Comparison of ENCODE assay signal across 1 cellular context in genomic region chr1:231844986-231845502, GRCh38.
TF ChIP-seq lines count a peak whose summit lies in the region.

No MANE protein-coding gene starts in this region.

TF ChIP-seq in H1, 55 proteins besides CTCF, POLR2A, EP300 and RAD21 (continued from another document):
- TF ChIP-seq CHD7 (IDR thresholded peaks at IDR 0.05; ENCODE audit: insufficient replicate concordance, low read length): no peak
- TF ChIP-seq SP2 (IDR thresholded peaks at IDR 0.05; ENCODE audit: low read length): no peak
- TF ChIP-seq JUND (IDR thresholded peaks at IDR 0.05; ENCODE audit: low read length): no peak
- no peak for TF ChIP-seq ZNF274 (IDR thresholded peaks at IDR 0.05; ENCODE audit: borderline replicate concordance, extremely low read depth, low read length)
- no peak for TF ChIP-seq SIN3A (conservative IDR thresholded peaks at IDR 0.05 in 1 of 2, IDR thresholded peaks at IDR 0.05 in 1 of 2; ENCODE audit: low read depth in 1 of 2, low read length in 2 of 2)
- TF ChIP-seq NANOG (IDR thresholded peaks at IDR 0.05; ENCODE audit: insufficient read depth, low read depth, low read length, poor library complexity, severe bottlenecking): no peak
- no peak for TF ChIP-seq BACH1 (IDR thresholded peaks at IDR 0.05; ENCODE audit: low read length)
- no peak for TF ChIP-seq BRCA1 (IDR thresholded peaks at IDR 0.05; ENCODE audit: low read depth, low read length)
TF ChIP-seq in H1: peak in this region for 0.
